In the genomic region with DNA sequence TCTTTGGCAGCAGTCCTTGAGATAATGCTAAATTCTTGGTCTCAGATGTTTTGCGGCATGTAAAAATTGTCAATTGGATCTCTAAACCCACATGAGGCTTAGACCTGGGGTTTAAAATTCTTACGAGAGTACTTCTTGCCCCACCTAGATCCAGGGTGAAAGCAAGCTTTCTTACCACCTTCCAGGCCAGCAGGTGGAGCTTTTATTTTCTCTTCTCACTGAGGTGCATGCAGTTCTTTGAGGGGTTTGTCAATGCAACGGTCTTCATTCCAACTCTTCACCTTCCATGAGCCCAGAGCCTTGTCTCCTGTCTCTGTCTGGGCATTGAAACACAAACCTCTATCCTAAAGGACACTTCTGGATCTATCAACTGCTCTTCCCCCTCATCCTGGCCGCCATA, we compare ENCODE assay signal across 18 cellular contexts.
DNase-seq lines count a peak whose midpoint lies in the region; ATAC-seq, FAIRE-seq and TF ChIP-seq lines count a peak whose summit lies in the region.
"Had no signal": no experiment of that assay in that cellular context is flagged by ENCODE, and none has a peak within 500 bp of the region (broad histone marks: within the 10 kb centered on the region; RNA-seq: fewer than 3 reads in every experiment).

No MANE protein-coding gene starts in this region.

- BruUV-seq in HepG2 (replicated peaks; lab: Mats Ljungman, UMichigan), result no TSS peak
- no TSS peak for BruUV-seq in Panc1 (replicated peaks; lab: Mats Ljungman, UMichigan)

- in situ Hi-C loops in HepG2 (cut with HindIII; ENCODE audit: extremely low pct_ligation_motif_present, low pct_unique_long_range_greater_than_20kb), result loop anchor here (5.0 kb wide), 1 partner anchor 431 kb away; no protein-coding TSS in a partner anchor
- in situ Hi-C loops in Panc1 (cut with HindIII; ENCODE audit: low pct_unique_long_range_greater_than_20kb, low sequenced_read_pairs), result no loop called here

- H4K20me1 ChIP-seq in HepG2 (ENCODE audit: insufficient read depth, low read length), result no peaks in the 10 kb centered on the region

- POLR2A ChIA-PET in HepG2 (lab: Yijun Ruan, JAX) (no interaction called here), Panc1 (lab: Charles Lee) (no interaction called here)
- POLR2A ChIA-PET in CD8-positive, alpha-beta memory T cell (lab: Charles Lee), result no interaction called here

- no peak for FAIRE-seq in HepG2 (lab: Jason Lieb, UNC)
- FAIRE-seq: kidney had no signal

- no peak overlapping the region for H3K27ac ChIP-seq in HepG2 (ENCODE audit: extremely low read length, insufficient read depth, low read length)
- H3K27ac ChIP-seq in right lobe of liver, result no peak overlapping the region
- H3K27ac ChIP-seq in Panc1 (ENCODE audit: low read length), result no peak overlapping the region
- no peak overlapping the region for H3K27ac ChIP-seq in CD8-positive, alpha-beta memory T cell (ENCODE audit: low read depth, low read length)

- no peak overlapping the region for H3K4me3 ChIP-seq in HepG2 (replicated peaks in 1 of 3; ENCODE audit: insufficient read depth in 1 of 3, low read depth in 2 of 3, low read length in 3 of 3)
- no peak overlapping the region for H3K4me3 ChIP-seq in right lobe of liver
- H3K4me3 ChIP-seq in Panc1 (ENCODE audit: low read depth in 2 of 2, low read length in 2 of 2), result no peak overlapping the region
- H3K4me3 ChIP-seq in CD8-positive, alpha-beta memory T cell (ENCODE audit: low read length), result no peak overlapping the region

- H3K9ac ChIP-seq in HepG2 (ENCODE audit: insufficient read depth, low read depth, low read length), result no peak overlapping the region

- TF ChIP-seq EP300 in HepG2 (IDR thresholded peaks at IDR 0.05; ENCODE audit: low read depth in 2 of 2, low read length in 2 of 2), result no peak
- no peak for TF ChIP-seq EP300 in HepG2 (CRISPR knock-in tag; IDR thresholded peaks at IDR 0.05; ENCODE audit: borderline replicate concordance)

- CTCF ChIA-PET in HepG2 (lab: Yijun Ruan, JAX; ENCODE audit: low intra/inter-chr PET ratio, low total read pairs) (interaction anchor here (2.0 kb wide), 1 partner anchor 434 kb away, joined by 12 read pairs; no protein-coding TSS in a partner anchor), Panc1 (lab: Charles Lee) (interaction anchor here (0.6 to 0.7 kb wide), 2 partner anchors 275 to 436 kb away, joined by 4 read pairs; no protein-coding TSS in a partner anchor)
- CTCF ChIA-PET in CD8-positive, alpha-beta memory T cell (lab: Charles Lee), result no interaction called here

- H2AFZ ChIP-seq in HepG2 (ENCODE audit: low read length), result no peak overlapping the region

- H3K4me1 Mint-ChIP-seq in mesothelial cell of epicardium, result no peaks in the 10 kb centered on the region
- no peaks in the 10 kb centered on the region for H3K4me1 Mint-ChIP-seq in CD8-positive, alpha-beta memory T cell
- H3K4me1 Mint-ChIP-seq: activated B cell treated with CpG ODN at 0.5 μM for 24 hours; stimulated activated effector memory CD8-positive, alpha-beta T cell treated with anti-CD3 and anti-CD28 coated beads, Interleukin-12 subunit alpha, Interleukin-12 subunit beta, amount 100 ng/mL, for 72 hours had no signal

- WGBS in HepG2 (ENCODE audit: low lambda C conversion rate), result 52% methylated on average over 4 of the region's 4 CpGs
- WGBS in right lobe of liver (ENCODE audit: insufficient coverage, low coverage, low lambda C conversion rate, missing lambda C conversion rate), result 42% methylated on average over 3 of the region's 4 CpGs

- intact Hi-C loops in HepG2 (cut with micrococcal nuclease; ENCODE audit: unreplicated experiment), result loop anchor here (1.0 kb wide), 1 partner anchor 435 kb away; no protein-coding TSS in a partner anchor
- intact Hi-C loops in right lobe of liver (cut with DNase I), result no loop called here
- intact Hi-C loops in Panc1 (cut with micrococcal nuclease; ENCODE audit: unreplicated experiment), result no loop called here

- H3K4me1 ChIP-seq in HepG2 (ENCODE audit: insufficient read depth, low read length) (no peaks in the 10 kb centered on the region), right lobe of liver (no peaks in the 10 kb centered on the region), Panc1 (ENCODE audit: control insufficient read depth, insufficient read depth, low read length) (no peaks in the 10 kb centered on the region)
- no peaks in the 10 kb centered on the region for H3K4me1 ChIP-seq in CD8-positive, alpha-beta memory T cell (ENCODE audit: insufficient read depth, low read length)

- no peak for TF ChIP-seq POLR2A in HepG2 (IDR thresholded peaks at IDR 0.05; ENCODE audit: insufficient read depth in 1 of 2, low read depth in 2 of 2, low read length in 2 of 2)
- no peak for TF ChIP-seq POLR2A in right lobe of liver (IDR thresholded peaks at IDR 0.05)

- no peak overlapping the region for H3K4me2 ChIP-seq in HepG2 (ENCODE audit: low read depth, low read length)

- no peaks in the 10 kb centered on the region for H3K36me3 ChIP-seq in HepG2 (replicated peaks in 1 of 2; ENCODE audit: control insufficient read depth in 1 of 2, insufficient read depth in 2 of 2, low read length in 2 of 2)
- H3K36me3 ChIP-seq in right lobe of liver, result no peaks in the 10 kb centered on the region
- H3K36me3 ChIP-seq in Panc1 (ENCODE audit: control insufficient read depth, insufficient read depth, low read length), result no peaks in the 10 kb centered on the region
- H3K36me3 ChIP-seq in CD8-positive, alpha-beta memory T cell (ENCODE audit: insufficient read depth, low read length), result no peaks in the 10 kb centered on the region

- peak; percentile 9 for DNase-seq in HepG2 (ENCODE audit: low spot score)
- DNase-seq in right lobe of liver, result no peak
- DNase-seq in HT-29 (ENCODE audit: low spot score), result peak; percentile 6
- no peak for DNase-seq in Panc1 (ENCODE audit: low read depth, low spot score)
- DNase-seq in germinal center (ENCODE audit: low spot score), result no peak
- DNase-seq in mesothelial cell of epicardium (ENCODE audit: low spot score in 2 of 2, unreplicated experiment in 2 of 2), result no peak
- DNase-seq in CD8-positive, alpha-beta memory T cell, result no peak
- DNase-seq: activated B cell treated with CpG ODN at 0.5 μM for 24 hours; activated naive CD4-positive, alpha-beta T cell treated with Interleukin-2 at 50 U/mL for 16 hours; DMS79 treated with DMSO at 0.1 percent for 48 hours; head of caudate nucleus; kidney; NCI-H2227 treated with DMSO at 0.1 percent for 48 hours; nucleus accumbens; trophoblast cell had no signal

- TF ChIP-seq CTCF in HepG2 (CRISPR knock-in tag; IDR thresholded peaks at IDR 0.05) (peak; percentile 51), right lobe of liver (IDR thresholded peaks at IDR 0.05) (peak in 1 of 4 donors; percentile 16), Panc1 (IDR thresholded peaks at IDR 0.05) (0 out of 2 replicates have a peak, but pooled peaks have one; percentile 15), mesothelial cell of epicardium (IDR thresholded peaks at IDR 0.05; ENCODE audit: unreplicated experiment) (no peak)

- peaks cover 55% of the 10 kb centered on the region for H3K27me3 Mint-ChIP-seq in mesothelial cell of epicardium (ENCODE audit: low read depth)
- H3K27me3 Mint-ChIP-seq in CD8-positive, alpha-beta memory T cell, result peaks cover 5 to 8% of the 10 kb centered on the region in 2 donors

- TF ChIP-seq RAD21 in HepG2 (CRISPR knock-in tag; IDR thresholded peaks at IDR 0.05), result 0 out of 2 replicates have a peak, but pooled peaks have one; percentile 23

- no peaks in the 10 kb centered on the region for H3K36me3 Mint-ChIP-seq in mesothelial cell of epicardium
- H3K36me3 Mint-ChIP-seq in CD8-positive, alpha-beta memory T cell, result peaks cover 0 to 2% (median 0%) of the 10 kb centered on the region in 3 donors
- H3K36me3 Mint-ChIP-seq: stimulated activated effector memory CD8-positive, alpha-beta T cell treated with anti-CD3 and anti-CD28 coated beads, Interleukin-12 subunit alpha, Interleukin-12 subunit beta, amount 100 ng/mL, for 72 hours had no signal

- no peaks in the 10 kb centered on the region for H3K79me2 ChIP-seq in HepG2 (ENCODE audit: insufficient read depth, low read length)

- no peaks in the 10 kb centered on the region for H3K9me3 ChIP-seq in HepG2 (ENCODE audit: low read length)
- no peaks in the 10 kb centered on the region for H3K9me3 ChIP-seq in right lobe of liver
- no peaks in the 10 kb centered on the region for H3K9me3 ChIP-seq in Panc1 (ENCODE audit: control insufficient read depth, insufficient read depth, low read depth, low read length)
- no peaks in the 10 kb centered on the region for H3K9me3 ChIP-seq in CD8-positive, alpha-beta memory T cell (ENCODE audit: low read length)

- H3K27ac Mint-ChIP-seq in mesothelial cell of epicardium, result no peak overlapping the region
- no peak overlapping the region for H3K27ac Mint-ChIP-seq in CD8-positive, alpha-beta memory T cell
- H3K27ac Mint-ChIP-seq: activated B cell treated with CpG ODN at 0.5 μM for 24 hours; stimulated activated effector memory CD8-positive, alpha-beta T cell treated with anti-CD3 and anti-CD28 coated beads, Interleukin-12 subunit alpha, Interleukin-12 subunit beta, amount 100 ng/mL, for 72 hours had no signal

- peaks cover 5% of the 10 kb centered on the region for H3K9me3 Mint-ChIP-seq in mesothelial cell of epicardium
- no peaks in the 10 kb centered on the region for H3K9me3 Mint-ChIP-seq in CD8-positive, alpha-beta memory T cell
- H3K9me3 Mint-ChIP-seq: activated B cell treated with CpG ODN at 0.5 μM for 24 hours; stimulated activated effector memory CD8-positive, alpha-beta T cell treated with anti-CD3 and anti-CD28 coated beads, Interleukin-12 subunit alpha, Interleukin-12 subunit beta, amount 100 ng/mL, for 72 hours had no signal

- H3K4me3 Mint-ChIP-seq in mesothelial cell of epicardium, result no peak overlapping the region
- H3K4me3 Mint-ChIP-seq in CD8-positive, alpha-beta memory T cell, result no peak overlapping the region
- H3K4me3 Mint-ChIP-seq: activated B cell treated with CpG ODN at 0.5 μM for 24 hours; stimulated activated effector memory CD8-positive, alpha-beta T cell treated with anti-CD3 and anti-CD28 coated beads, Interleukin-12 subunit alpha, Interleukin-12 subunit beta, amount 100 ng/mL, for 72 hours had no signal

- ATAC-seq in HepG2, result no peak
- no peak for ATAC-seq in right lobe of liver
- ATAC-seq in Panc1, result no peak
- ATAC-seq in HG02870 (IDR thresholded peaks at IDR 0.05; ENCODE audit: unreplicated experiment), result no peak
- ATAC-seq: esophagus mucosa; stimulated activated effector memory CD8-positive, alpha-beta T cell treated with anti-CD3 and anti-CD28 coated beads, Interleukin-12 subunit alpha, Interleukin-12 subunit beta, amount 100 ng/mL, for 72 hours had no signal

- H3K27me3 ChIP-seq in HepG2 (ENCODE audit: control insufficient read depth in 1 of 2, insufficient read depth in 2 of 2, low read length in 2 of 2) (peaks cover 0 to 1% of the 10 kb centered on the region in 2 experiments; a peak in 2 of 5 replicates), right lobe of liver (no peaks in the 10 kb centered on the region), Panc1 (ENCODE audit: control insufficient read depth, insufficient read depth, low read length) (no peaks in the 10 kb centered on the region)
- H3K27me3 ChIP-seq in CD8-positive, alpha-beta memory T cell (ENCODE audit: insufficient read depth, low read length, poor library complexity, severe bottlenecking), result no peaks in the 10 kb centered on the region

TF ChIP-seq in HepG2, 621 proteins besides CTCF, POLR2A, EP300 and RAD21 (continues in another document):
- TF ChIP-seq ZNF605 (CRISPR knock-in tag; IDR thresholded peaks at IDR 0.05) (no peak), STAG1 (CRISPR knock-in tag; IDR thresholded peaks at IDR 0.05) (peak; percentile 46; the same call in 1 of the 2 replicates), NR2F2 (IDR thresholded peaks at IDR 0.05; ENCODE audit: borderline replicate concordance, low read depth) (no peak)

Comparison
In these comparisons a context has a peak if more than half of its experiments do, and no peak if none do; other contexts are left out.
1. DNase-seq: peak in HepG2 (single experiment) and HT-29 (single experiment); none in right lobe of liver (0 of 3), Panc1 (single experiment), germinal center (single experiment), mesothelial cell of epicardium (0 of 2) and CD8-positive, alpha-beta memory T cell (0 of 5).